In genomic region chr7:157572622-157573021, GRCh38 we compare ENCODE assay signal across 14 cellular contexts.
DNase-seq lines count a peak whose midpoint lies in the region; ATAC-seq, FAIRE-seq and TF ChIP-seq lines count a peak whose summit lies in the region.
"Had no signal": no experiment of that assay in that cellular context is flagged by ENCODE, and none has a peak within 500 bp of the region (broad histone marks: within the 10 kb centered on the region; RNA-seq: fewer than 3 reads in every experiment).

No MANE protein-coding gene starts in this region.

- TF ChIP-seq EP300 in HepG2 (IDR thresholded peaks at IDR 0.05; ENCODE audit: low read depth in 2 of 2, low read length in 2 of 2) (no peak), HepG2 (CRISPR knock-in tag; IDR thresholded peaks at IDR 0.05; ENCODE audit: borderline replicate concordance) (no peak)

- H4K20me1 ChIP-seq in HepG2 (ENCODE audit: insufficient read depth, low read length), result no peaks in the 10 kb centered on the region
- no peaks in the 10 kb centered on the region for H4K20me1 ChIP-seq in neural progenitor cell (ENCODE audit: low read depth)

- H3K27me3 ChIP-seq in HepG2 (ENCODE audit: control insufficient read depth in 1 of 2, insufficient read depth in 2 of 2, low read length in 2 of 2) (peaks cover 3 to 9% of the 10 kb centered on the region in 2 experiments; a peak in 2 of 5 replicates), right lobe of liver (no peaks in the 10 kb centered on the region), neural progenitor cell (peaks cover 52% of the 10 kb centered on the region)

- H3K4me3 ChIP-seq in HepG2 (replicated peaks in 1 of 3; ENCODE audit: insufficient read depth in 1 of 3, low read depth in 2 of 3, low read length in 3 of 3) (no peak overlapping the region), right lobe of liver (no peak overlapping the region), neural progenitor cell (no peak overlapping the region)
- H3K4me3 ChIP-seq: BLaER1 treated with 17β-estradiol and CSF1 and Interleukin-3, amounts not matched to agents 10 nM and 100 nM had no signal

- H3K36me3 Mint-ChIP-seq in chondrocyte (ENCODE audit: low read depth) (no peaks in the 10 kb centered on the region), neural progenitor cell (peaks cover 61% of the 10 kb centered on the region)
- H3K36me3 Mint-ChIP-seq: CD4-positive, CD25-positive, alpha-beta regulatory T cell had no signal

- peaks cover 3% of the 10 kb centered on the region for H3K27me3 Mint-ChIP-seq in chondrocyte (ENCODE audit: low read depth)
- peaks cover 4% of the 10 kb centered on the region for H3K27me3 Mint-ChIP-seq in neural progenitor cell (ENCODE audit: insufficient read depth, low read depth)

- H3K4me1 Mint-ChIP-seq in chondrocyte (ENCODE audit: low read depth), result peaks cover 27% of the 10 kb centered on the region
- peaks cover 60% of the 10 kb centered on the region for H3K4me1 Mint-ChIP-seq in neural progenitor cell

- no peak overlapping the region for H3K27ac ChIP-seq in HepG2 (ENCODE audit: extremely low read length, insufficient read depth, low read length)
- H3K27ac ChIP-seq in right lobe of liver, result no peak overlapping the region
- H3K27ac ChIP-seq in neural progenitor cell, result no peak overlapping the region
- H3K27ac ChIP-seq: BLaER1 treated with 17β-estradiol and CSF1 and Interleukin-3, amounts not matched to agents 10 nM and 100 nM had no signal

- no peaks in the 10 kb centered on the region for H3K9me3 Mint-ChIP-seq in chondrocyte (ENCODE audit: low read depth)
- no peaks in the 10 kb centered on the region for H3K9me3 Mint-ChIP-seq in neural progenitor cell
- H3K9me3 Mint-ChIP-seq: CD4-positive, CD25-positive, alpha-beta regulatory T cell had no signal

- CTCF ChIA-PET in HepG2 (lab: Yijun Ruan, JAX; ENCODE audit: low intra/inter-chr PET ratio, low total read pairs), result no interaction called here

- no peak overlapping the region for H3K9ac ChIP-seq in HepG2 (ENCODE audit: insufficient read depth, low read depth, low read length)
- no peak overlapping the region for H3K9ac ChIP-seq in neural progenitor cell
- H3K9ac ChIP-seq: BLaER1 treated with 17β-estradiol and CSF1 and Interleukin-3, amounts not matched to agents 10 nM and 100 nM had no signal

- H3K4me2 ChIP-seq in HepG2 (ENCODE audit: low read depth, low read length) (no peak overlapping the region), neural progenitor cell (no peak overlapping the region)
- H3K4me2 ChIP-seq: BLaER1 treated with 17β-estradiol and CSF1 and Interleukin-3, amounts not matched to agents 10 nM and 100 nM had no signal

- DNase-seq in HepG2 (ENCODE audit: low spot score) (no peak), right lobe of liver (no peak), chondrocyte (ENCODE audit: low spot score) (peak; percentile 49), neural progenitor cell (ENCODE audit: low spot score) (no peak), NCI-H1694 treated with DMSO at 0.1 percent for 48 hours (lab: John Stamatoyannopoulos, UW) (no peak), cerebellar nuclear complex (lab: John Stamatoyannopoulos, UW) (no peak)
- DNase-seq in activated CD4-positive, alpha-beta T cell treated with anti-CD3 and anti-CD28 coated beads for 1 hour, result no peak
- DNase-seq: ACHN; CD4-positive, CD25-positive, alpha-beta regulatory T cell; DMS53; GF-D8; HCEC 1CT had no signal

- TF ChIP-seq RAD21 in HepG2 (CRISPR knock-in tag; IDR thresholded peaks at IDR 0.05), result no peak

- TF ChIP-seq POLR2A in HepG2 (IDR thresholded peaks at IDR 0.05; ENCODE audit: insufficient read depth in 1 of 2, low read depth in 2 of 2, low read length in 2 of 2) (no peak), right lobe of liver (IDR thresholded peaks at IDR 0.05) (no peak)

- no peak for TF ChIP-seq CTCF in HepG2 (CRISPR knock-in tag; IDR thresholded peaks at IDR 0.05)
- no peak for TF ChIP-seq CTCF in right lobe of liver (IDR thresholded peaks at IDR 0.05)
- no peak for TF ChIP-seq CTCF in chondrocyte (IDR thresholded peaks at IDR 0.05)
- TF ChIP-seq CTCF in neural progenitor cell (IDR thresholded peaks at IDR 0.05), result no peak

- H3K4me3 Mint-ChIP-seq in chondrocyte (ENCODE audit: unreplicated experiment) (no peak overlapping the region), neural progenitor cell (no peak overlapping the region)

- H3K4me1 ChIP-seq in HepG2 (ENCODE audit: insufficient read depth, low read length) (peaks cover 25% of the 10 kb centered on the region), right lobe of liver (no peaks in the 10 kb centered on the region), neural progenitor cell (peaks cover 22% of the 10 kb centered on the region)

- H3K79me2 ChIP-seq in HepG2 (ENCODE audit: insufficient read depth, low read length) (no peaks in the 10 kb centered on the region), neural progenitor cell (ENCODE audit: low read depth) (no peaks in the 10 kb centered on the region)

- no peak overlapping the region for H2AFZ ChIP-seq in HepG2 (ENCODE audit: low read length)
- no peak overlapping the region for H2AFZ ChIP-seq in neural progenitor cell (replicated peaks)

- BruUV-seq in HepG2 (replicated peaks; lab: Mats Ljungman, UMichigan), result no TSS peak

- POLR2A ChIA-PET in HepG2 (lab: Yijun Ruan, JAX), result no interaction called here

- no peak for FAIRE-seq in HepG2 (lab: Jason Lieb, UNC)
- FAIRE-seq: HTR-8/SVneo had no signal

- H3F3A ChIP-seq in neural progenitor cell (ENCODE audit: low read depth), result no peaks in the 10 kb centered on the region

- WGBS in HepG2 (ENCODE audit: low lambda C conversion rate), result 87% methylated on average over 6 of the region's 14 CpGs
- 70% methylated on average over 12 of the region's 14 CpGs for WGBS in right lobe of liver (ENCODE audit: insufficient coverage, low coverage, low lambda C conversion rate, missing lambda C conversion rate)

- no peak for ATAC-seq in HepG2
- no peak for ATAC-seq in right lobe of liver

- intact Hi-C loops in HepG2 (cut with micrococcal nuclease; ENCODE audit: unreplicated experiment), result no loop called here
- intact Hi-C loops in right lobe of liver (cut with DNase I), result no loop called here

- H3K36me3 ChIP-seq in HepG2 (replicated peaks in 1 of 2; ENCODE audit: control insufficient read depth in 1 of 2, insufficient read depth in 2 of 2, low read length in 2 of 2), result no peaks in the 10 kb centered on the region
- no peaks in the 10 kb centered on the region for H3K36me3 ChIP-seq in right lobe of liver
- H3K36me3 ChIP-seq in neural progenitor cell, result no peaks in the 10 kb centered on the region
- H3K36me3 ChIP-seq: BLaER1 treated with 17β-estradiol and CSF1 and Interleukin-3, amounts not matched to agents 10 nM and 100 nM had no signal

- in situ Hi-C loops in HepG2 (cut with HindIII; ENCODE audit: extremely low pct_ligation_motif_present, low pct_unique_long_range_greater_than_20kb), result no loop called here

- H3K27ac Mint-ChIP-seq in chondrocyte (ENCODE audit: unreplicated experiment), result no peak overlapping the region
- H3K27ac Mint-ChIP-seq in neural progenitor cell, result peak overlapping the region; percentile 16
- H3K27ac Mint-ChIP-seq: CD4-positive, CD25-positive, alpha-beta regulatory T cell had no signal

- no peaks in the 10 kb centered on the region for H3K9me3 ChIP-seq in HepG2 (ENCODE audit: low read length)
- H3K9me3 ChIP-seq in right lobe of liver, result no peaks in the 10 kb centered on the region
- H3K9me3 ChIP-seq in neural progenitor cell (ENCODE audit: low read depth), result no peaks in the 10 kb centered on the region

TF ChIP-seq in HepG2, 621 proteins besides CTCF, POLR2A, EP300 and RAD21:
- TF ChIP-seq DR1 (CRISPR knock-in tag; IDR thresholded peaks at IDR 0.05) (no peak), IRX3 (CRISPR knock-in tag; IDR thresholded peaks at IDR 0.05; ENCODE audit: borderline replicate concordance, low read depth) (no peak), NCOA2 (CRISPR knock-in tag; IDR thresholded peaks at IDR 0.05) (no peak), SP140L (CRISPR knock-in tag; IDR thresholded peaks at IDR 0.05; ENCODE audit: borderline replicate concordance) (no peak), ZNF687 (CRISPR knock-in tag; IDR thresholded peaks at IDR 0.05) (peak; percentile 28; the same call in 1 of the 2 replicates), ZMYM4 (CRISPR knock-in tag; IDR thresholded peaks at IDR 0.05) (no peak)
